ENCODE assay signal across 10 cellular contexts in genomic region chr1:36123357-36123756, GRCh38. TPM values are rescaled to one million over a fixed set of nuclear protein-coding genes. Genes with fewer than 3 reads are reported as not detected.
A peak's percentile ranks its signal among the peaks of the same experiment; 100 is the strongest.
DNase-seq lines count a peak whose midpoint lies in the region; ATAC-seq and TF ChIP-seq lines count a peak whose summit lies in the region.
"Had no signal": no experiment of that assay in that cellular context is flagged by ENCODE, and none has a peak within 500 bp of the region (broad histone marks: within the 10 kb centered on the region; RNA-seq: fewer than 3 reads in every experiment).

No MANE protein-coding gene starts in this region.

- H3K4me1 ChIP-seq in testis: peaks cover 14% of the 10 kb centered on the region
- H3K4me1 ChIP-seq in transverse colon: peaks cover 0 to 11% (median 8%) of the 10 kb centered on the region in 4 donors
- H3K4me1 ChIP-seq: BE2C had no signal

- H3K27ac Mint-ChIP-seq in activated naive CD4-positive, alpha-beta T cell treated with anti-CD3 and anti-CD28 coated beads, Interleukin-2, amount 50 U/mL, for 24 hours: no peak overlapping the region
- peak overlapping the region; percentile 47 for H3K27ac Mint-ChIP-seq in activated CD8-positive, alpha-beta T cell treated with anti-CD3 and anti-CD28 coated beads, Interleukin-2, amount 10 ng/mL, durations not matched to agents 7 days and 5 days
- no peak overlapping the region for H3K27ac Mint-ChIP-seq in type B pancreatic cell

- CTCF ChIA-PET in activated CD8-positive, alpha-beta T cell treated with anti-CD3 and anti-CD28 coated beads, Interleukin-2, amount 10 ng/mL, durations not matched to agents 7 days and 5 days (lab: Charles Lee): no interaction called here

- intact Hi-C loops in testis (cut with DNase I; ENCODE audit: low total_unique reads) (no loop called here), transverse colon (cut with DNase I; ENCODE audit: low total_unique reads) (no loop called here)

- H3K4me3 ChIP-seq in testis: no peak overlapping the region
- no peak overlapping the region for H3K4me3 ChIP-seq in transverse colon

- POLR2A ChIA-PET in activated CD8-positive, alpha-beta T cell treated with anti-CD3 and anti-CD28 coated beads, Interleukin-2, amount 10 ng/mL, durations not matched to agents 7 days and 5 days (lab: Charles Lee): no interaction called here

- in situ Hi-C loops in transverse colon (cut with MboI; ENCODE audit: low pct_ligation_motif_present in 1 of 4, low pct_unique_long_range_greater_than_20kb in 1 of 4, low sequenced_read_pairs in 3 of 4): loop anchor here in 2 of 4 donors (25.0 kb wide), 2 partner anchors 164 to 289 kb away; no protein-coding TSS in a partner anchor

- 59 to 84% methylated on average over 8 of the region's 8 CpGs for WGBS in testis, 2 donors
- 56 to 64% methylated on average over 8 of the region's 8 CpGs for WGBS in transverse colon (ENCODE audit: low coverage in 1 of 2), 2 donors

- no peak for TF ChIP-seq POLR2A in testis (IDR thresholded peaks at IDR 0.05)
- no peak for TF ChIP-seq POLR2A in transverse colon (IDR thresholded peaks at IDR 0.05)

- H3K27ac ChIP-seq in testis: no peak overlapping the region
- no peak overlapping the region for H3K27ac ChIP-seq in transverse colon
- H3K27ac ChIP-seq: epithelial cell of prostate had no signal

- H3K9me3 ChIP-seq in testis (no peaks in the 10 kb centered on the region), transverse colon (no peaks in the 10 kb centered on the region)
- H3K9me3 ChIP-seq: BE2C had no signal

- H3K36me3 ChIP-seq in testis (ENCODE audit: low read depth, missing control alignments): no peaks in the 10 kb centered on the region
- no peaks in the 10 kb centered on the region for H3K36me3 ChIP-seq in transverse colon
- H3K36me3 ChIP-seq: BE2C had no signal

- peak overlapping the region; percentile 1 for H3K4me3 Mint-ChIP-seq in activated naive CD4-positive, alpha-beta T cell treated with anti-CD3 and anti-CD28 coated beads, Interleukin-2, amount 50 U/mL, for 24 hours
- H3K4me3 Mint-ChIP-seq in activated CD8-positive, alpha-beta T cell treated with anti-CD3 and anti-CD28 coated beads, Interleukin-2, amount 10 ng/mL, durations not matched to agents 7 days and 5 days: no peak overlapping the region
- peak overlapping the region; percentile 40 for H3K4me3 Mint-ChIP-seq in type B pancreatic cell

- TF ChIP-seq CTCF in type B pancreatic cell (conservative IDR thresholded peaks at IDR 0.05) (no peak), testis (IDR thresholded peaks at IDR 0.05) (no peak), transverse colon (IDR thresholded peaks at IDR 0.05) (no peak)

- TF ChIP-seq EP300 in transverse colon (IDR thresholded peaks at IDR 0.05; ENCODE audit: low read depth): no peak

- no peaks in the 10 kb centered on the region for H3K9me3 Mint-ChIP-seq in activated naive CD4-positive, alpha-beta T cell treated with anti-CD3 and anti-CD28 coated beads, Interleukin-2, amount 50 U/mL, for 24 hours
- no peaks in the 10 kb centered on the region for H3K9me3 Mint-ChIP-seq in activated CD8-positive, alpha-beta T cell treated with anti-CD3 and anti-CD28 coated beads, Interleukin-2, amount 10 ng/mL, durations not matched to agents 7 days and 5 days (ENCODE audit: insufficient read depth)
- no peaks in the 10 kb centered on the region for H3K9me3 Mint-ChIP-seq in type B pancreatic cell

- H3K4me1 Mint-ChIP-seq in activated naive CD4-positive, alpha-beta T cell treated with anti-CD3 and anti-CD28 coated beads, Interleukin-2, amount 50 U/mL, for 24 hours: peaks cover 22% of the 10 kb centered on the region
- H3K4me1 Mint-ChIP-seq in activated CD8-positive, alpha-beta T cell treated with anti-CD3 and anti-CD28 coated beads, Interleukin-2, amount 10 ng/mL, durations not matched to agents 7 days and 5 days (ENCODE audit: low read depth): peaks cover 20% of the 10 kb centered on the region
- H3K4me1 Mint-ChIP-seq in type B pancreatic cell (ENCODE audit: unreplicated experiment): peaks cover 33% of the 10 kb centered on the region

- no peak for DNase-seq in activated naive CD4-positive, alpha-beta T cell (lab: John Stamatoyannopoulos, UW)
- DNase-seq in activated CD8-positive, alpha-beta T cell treated with anti-CD3 and anti-CD28 coated beads, Interleukin-2, amount 10 ng/mL, durations not matched to agents 7 days and 5 days: peak; percentile 31
- no peak for DNase-seq in left lobe of liver (ENCODE audit: low spot score)
- DNase-seq in type B pancreatic cell (ENCODE audit: extremely low spot score, unreplicated experiment): no peak
- no peak for DNase-seq in NCI-H748 treated with DMSO at 0.1 percent for 48 hours (lab: John Stamatoyannopoulos, UW)
- no peak for DNase-seq in testis
- no peak for DNase-seq in transverse colon
- DNase-seq: BE2C had no signal

- H3K27me3 Mint-ChIP-seq in activated naive CD4-positive, alpha-beta T cell treated with anti-CD3 and anti-CD28 coated beads, Interleukin-2, amount 50 U/mL, for 24 hours: peaks cover 28% of the 10 kb centered on the region
- H3K27me3 Mint-ChIP-seq in activated CD8-positive, alpha-beta T cell treated with anti-CD3 and anti-CD28 coated beads, Interleukin-2, amount 10 ng/mL, durations not matched to agents 7 days and 5 days (ENCODE audit: low read depth): peaks cover 41% of the 10 kb centered on the region
- peaks cover 46% of the 10 kb centered on the region for H3K27me3 Mint-ChIP-seq in type B pancreatic cell

- H3K36me3 Mint-ChIP-seq in activated naive CD4-positive, alpha-beta T cell treated with anti-CD3 and anti-CD28 coated beads, Interleukin-2, amount 50 U/mL, for 24 hours: no peaks in the 10 kb centered on the region
- H3K36me3 Mint-ChIP-seq in activated CD8-positive, alpha-beta T cell treated with anti-CD3 and anti-CD28 coated beads, Interleukin-2, amount 10 ng/mL, durations not matched to agents 7 days and 5 days (ENCODE audit: low read depth): no peaks in the 10 kb centered on the region
- no peaks in the 10 kb centered on the region for H3K36me3 Mint-ChIP-seq in type B pancreatic cell

- ATAC-seq in activated CD8-positive, alpha-beta T cell treated with anti-CD3 and anti-CD28 coated beads, Interleukin-2, amount 10 ng/mL, durations not matched to agents 7 days and 5 days: peak; percentile 40
- ATAC-seq in left lobe of liver: peak; percentile 50

- H3K27me3 ChIP-seq in testis (no peaks in the 10 kb centered on the region), transverse colon (peaks cover 20% of the 10 kb centered on the region)
- H3K27me3 ChIP-seq: BE2C had no signal

RNA-seq across cellular contexts. Expression of gene COL8A2, which starts 1.7 kb away (rescaled TPM):
- total RNA-seq in activated CD8-positive, alpha-beta T cell treated with anti-CD3 and anti-CD28 coated beads, Interleukin-2, amount 10 ng/mL, durations not matched to agents 7 days and 5 days: under 1 TPM in 1 of 2 experiments, not detected in 1; 0.08 TPM
- total RNA-seq in left lobe of liver: 0.50 TPM
- total RNA-seq in type B pancreatic cell (ENCODE audit: low replicate concordance): 0.14 and 2.5 TPM in 2 replicates
- total RNA-seq in testis: 1 to 10 TPM; 1.3 to 2.0 TPM
- 4.2 TPM for polyA plus RNA-seq in testis (ENCODE audit: insufficient read depth, low read depth, low replicate concordance)
- total RNA-seq in transverse colon: 1 to 10 TPM; 1.2 to 5.4 (median 1.7) TPM

RNA-seq across cellular contexts. Expression of gene TRAPPC3, which starts 25.9 kb away (rescaled TPM):
- total RNA-seq in activated CD8-positive, alpha-beta T cell treated with anti-CD3 and anti-CD28 coated beads, Interleukin-2, amount 10 ng/mL, durations not matched to agents 7 days and 5 days: 10 to 100 TPM; 55.6 to 56.4 TPM
- total RNA-seq in left lobe of liver: 24.8 TPM
- total RNA-seq in type B pancreatic cell (ENCODE audit: low replicate concordance): 63.4 and 75.6 TPM in 2 replicates
- total RNA-seq in testis: 100 to 1,000 TPM; 109 to 146 TPM
- polyA plus RNA-seq in testis (ENCODE audit: insufficient read depth, low read depth, low replicate concordance): 111 TPM
- 100 to 1,000 TPM in 3 of 4 donors, 10 to 100 TPM in 1; 54.6 to 165 (median 105) TPM for total RNA-seq in transverse colon

RNA-seq across cellular contexts. Expression of gene MAP7D1, which starts 32.6 kb away (rescaled TPM):
- total RNA-seq in activated CD8-positive, alpha-beta T cell treated with anti-CD3 and anti-CD28 coated beads, Interleukin-2, amount 10 ng/mL, durations not matched to agents 7 days and 5 days: 100 to 1,000 TPM; 235 to 245 TPM
- total RNA-seq in left lobe of liver: 13.3 TPM
- total RNA-seq in type B pancreatic cell (ENCODE audit: low replicate concordance): 94.5 and 112 TPM in 2 replicates
- 10 to 100 TPM; 45.4 to 59.6 TPM for total RNA-seq in testis
- 50.2 TPM for polyA plus RNA-seq in testis (ENCODE audit: insufficient read depth, low read depth, low replicate concordance)
- total RNA-seq in transverse colon: 100 to 1,000 TPM in 1 of 4 donors, 10 to 100 TPM in 3; 74.3 to 187 (median 86.0) TPM

RNA-seq across cellular contexts. Expression of gene ADPRS, which starts 34.7 kb away (rescaled TPM):
- 10 to 100 TPM; 36.0 to 36.7 TPM for total RNA-seq in activated CD8-positive, alpha-beta T cell treated with anti-CD3 and anti-CD28 coated beads, Interleukin-2, amount 10 ng/mL, durations not matched to agents 7 days and 5 days
- total RNA-seq in left lobe of liver (9.0 TPM), type B pancreatic cell (ENCODE audit: low replicate concordance) (29.5 and 31.9 TPM in 2 replicates), testis (100 to 1,000 TPM in 1 of 2 donors, 10 to 100 TPM in 1; 84.4 to 106 TPM), transverse colon (10 to 100 TPM; 18.3 to 41.8 (median 28.6) TPM)
- 41.8 TPM for polyA plus RNA-seq in testis (ENCODE audit: insufficient read depth, low read depth, low replicate concordance)

RNA-seq across cellular contexts. Expression of gene TEKT2, which starts 39.5 kb away (rescaled TPM):
- not detected for total RNA-seq in activated CD8-positive, alpha-beta T cell treated with anti-CD3 and anti-CD28 coated beads, Interleukin-2, amount 10 ng/mL, durations not matched to agents 7 days and 5 days
- total RNA-seq in left lobe of liver: not detected
- 2.1 and 9.6 TPM in 2 replicates for total RNA-seq in type B pancreatic cell (ENCODE audit: low replicate concordance)
- total RNA-seq in testis: 10 to 100 TPM; 35.1 to 65.0 TPM
- polyA plus RNA-seq in testis (ENCODE audit: insufficient read depth, low read depth, low replicate concordance): 117 TPM
- total RNA-seq in transverse colon: not detected
